In the genomic region with DNA sequence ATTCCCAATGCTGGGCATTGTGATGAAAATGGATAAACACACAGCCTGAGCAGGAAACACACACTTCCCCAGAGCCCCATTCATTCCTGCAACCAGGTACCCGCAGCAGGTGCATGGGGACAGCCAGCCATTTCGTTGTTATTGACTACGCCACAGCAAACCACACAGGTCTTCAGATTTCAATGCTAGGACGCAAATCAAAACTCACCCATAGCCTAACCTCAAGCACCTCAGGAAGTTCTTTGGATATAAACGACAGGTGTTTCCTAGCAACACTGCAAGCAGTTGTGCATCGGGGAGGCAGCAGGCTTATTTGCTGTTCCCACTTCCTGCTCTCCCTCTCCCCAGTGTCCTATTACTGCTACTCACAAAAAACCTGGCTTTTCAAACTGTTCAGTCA, we compare ENCODE assay signal across 2 cellular contexts.
TF ChIP-seq lines count a peak whose summit lies in the region.

No MANE protein-coding gene starts in this region.

TF ChIP-seq in GM23338, 12 proteins besides CTCF, POLR2A, EP300 and RAD21 (continues in another document):
- TF ChIP-seq, protein P1, sequence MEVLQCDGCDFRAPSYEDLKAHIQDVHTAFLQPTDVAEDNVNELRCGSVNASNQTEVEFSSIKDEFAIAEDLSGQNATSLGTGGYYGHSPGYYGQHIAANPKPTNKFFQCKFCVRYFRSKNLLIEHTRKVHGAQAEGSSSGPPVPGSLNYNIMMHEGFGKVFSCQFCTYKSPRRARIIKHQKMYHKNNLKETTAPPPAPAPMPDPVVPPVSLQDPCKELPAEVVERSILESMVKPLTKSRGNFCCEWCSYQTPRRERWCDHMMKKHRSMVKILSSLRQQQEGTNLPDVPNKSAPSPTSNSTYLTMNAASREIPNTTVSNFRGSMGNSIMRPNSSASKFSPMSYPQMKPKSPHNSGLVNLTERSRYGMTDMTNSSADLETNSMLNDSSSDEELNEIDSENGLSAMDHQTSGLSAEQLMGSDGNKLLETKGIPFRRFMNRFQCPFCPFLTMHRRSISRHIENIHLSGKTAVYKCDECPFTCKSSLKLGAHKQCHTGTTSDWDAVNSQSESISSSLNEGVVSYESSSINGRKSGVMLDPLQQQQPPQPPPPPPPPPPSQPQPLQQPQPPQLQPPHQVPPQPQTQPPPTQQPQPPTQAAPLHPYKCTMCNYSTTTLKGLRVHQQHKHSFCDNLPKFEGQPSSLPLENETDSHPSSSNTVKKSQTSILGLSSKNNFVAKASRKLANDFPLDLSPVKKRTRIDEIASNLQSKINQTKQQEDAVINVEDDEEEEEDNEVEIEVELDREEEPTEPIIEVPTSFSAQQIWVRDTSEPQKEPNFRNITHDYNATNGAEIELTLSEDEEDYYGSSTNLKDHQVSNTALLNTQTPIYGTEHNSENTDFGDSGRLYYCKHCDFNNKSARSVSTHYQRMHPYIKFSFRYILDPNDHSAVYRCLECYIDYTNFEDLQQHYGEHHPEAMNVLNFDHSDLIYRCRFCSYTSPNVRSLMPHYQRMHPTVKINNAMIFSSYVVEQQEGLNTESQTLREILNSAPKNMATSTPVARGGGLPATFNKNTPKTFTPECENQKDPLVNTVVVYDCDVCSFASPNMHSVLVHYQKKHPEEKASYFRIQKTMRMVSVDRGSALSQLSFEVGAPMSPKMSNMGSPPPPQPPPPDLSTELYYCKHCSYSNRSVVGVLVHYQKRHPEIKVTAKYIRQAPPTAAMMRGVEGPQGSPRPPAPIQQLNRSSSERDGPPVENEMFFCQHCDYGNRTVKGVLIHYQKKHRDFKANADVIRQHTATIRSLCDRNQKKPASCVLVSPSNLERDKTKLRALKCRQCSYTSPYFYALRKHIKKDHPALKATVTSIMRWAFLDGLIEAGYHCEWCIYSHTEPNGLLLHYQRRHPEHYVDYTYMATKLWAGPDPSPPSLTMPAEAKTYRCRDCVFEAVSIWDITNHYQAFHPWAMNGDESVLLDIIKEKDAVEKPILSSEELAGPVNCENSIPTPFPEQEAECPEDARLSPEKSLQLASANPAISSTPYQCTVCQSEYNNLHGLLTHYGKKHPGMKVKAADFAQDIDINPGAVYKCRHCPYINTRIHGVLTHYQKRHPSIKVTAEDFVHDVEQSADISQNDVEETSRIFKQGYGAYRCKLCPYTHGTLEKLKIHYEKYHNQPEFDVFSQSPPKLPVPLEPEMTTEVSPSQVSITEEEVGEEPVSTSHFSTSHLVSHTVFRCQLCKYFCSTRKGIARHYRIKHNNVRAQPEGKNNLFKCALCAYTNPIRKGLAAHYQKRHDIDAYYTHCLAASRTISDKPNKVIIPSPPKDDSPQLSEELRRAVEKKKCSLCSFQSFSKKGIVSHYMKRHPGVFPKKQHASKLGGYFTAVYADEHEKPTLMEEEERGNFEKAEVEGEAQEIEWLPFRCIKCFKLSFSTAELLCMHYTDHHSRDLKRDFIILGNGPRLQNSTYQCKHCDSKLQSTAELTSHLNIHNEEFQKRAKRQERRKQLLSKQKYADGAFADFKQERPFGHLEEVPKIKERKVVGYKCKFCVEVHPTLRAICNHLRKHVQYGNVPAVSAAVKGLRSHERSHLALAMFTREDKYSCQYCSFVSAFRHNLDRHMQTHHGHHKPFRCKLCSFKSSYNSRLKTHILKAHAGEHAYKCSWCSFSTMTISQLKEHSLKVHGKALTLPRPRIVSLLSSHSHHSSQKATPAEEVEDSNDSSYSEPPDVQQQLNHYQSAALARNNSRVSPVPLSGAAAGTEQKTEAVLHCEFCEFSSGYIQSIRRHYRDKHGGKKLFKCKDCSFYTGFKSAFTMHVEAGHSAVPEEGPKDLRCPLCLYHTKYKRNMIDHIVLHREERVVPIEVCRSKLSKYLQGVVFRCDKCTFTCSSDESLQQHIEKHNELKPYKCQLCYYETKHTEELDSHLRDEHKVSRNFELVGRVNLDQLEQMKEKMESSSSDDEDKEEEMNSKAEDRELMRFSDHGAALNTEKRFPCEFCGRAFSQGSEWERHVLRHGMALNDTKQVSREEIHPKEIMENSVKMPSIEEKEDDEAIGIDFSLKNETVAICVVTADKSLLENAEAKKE (CRISPR knock-in tag; IDR thresholded peaks at IDR 0.05): no peak
- TF ChIP-seq CREB1 (CRISPR knock-in tag; IDR thresholded peaks at IDR 0.05; ENCODE audit: low read depth) (no peak), ZNF114 (CRISPR knock-in tag; IDR thresholded peaks at IDR 0.05) (no peak), JUNB (IDR thresholded peaks at IDR 0.05; ENCODE audit: unreplicated experiment) (no peak), ZNF331 (CRISPR knock-in tag; IDR thresholded peaks at IDR 0.05; ENCODE audit: low read depth) (no peak), POLR2AphosphoS5 (IDR thresholded peaks at IDR 0.05; ENCODE audit: low read depth) (no peak), NANOG (IDR thresholded peaks at IDR 0.05; ENCODE audit: borderline replicate concordance) (no peak), ETS1 (IDR thresholded peaks at IDR 0.05) (no peak), EZH2 (IDR thresholded peaks at IDR 0.05; ENCODE audit: low read depth, unreplicated experiment) (no peak), REST (IDR thresholded peaks at IDR 0.05; ENCODE audit: unreplicated experiment) (no peak)

TF ChIP-seq in GM12878, 131 proteins besides CTCF, POLR2A, EP300 and RAD21 (continued from another document):
- TF ChIP-seq RELB (IDR thresholded peaks at IDR 0.05; ENCODE audit: low read depth) (peak; percentile 21; the same call in 1 of the 2 replicates), NFYA (IDR thresholded peaks at IDR 0.05; ENCODE audit: borderline replicate concordance, low read depth, low read length) (no peak), BMI1 (IDR thresholded peaks at IDR 0.05; ENCODE audit: borderline replicate concordance) (no peak), GABPA (IDR thresholded peaks at IDR 0.05; ENCODE audit: low read depth) (no peak), FOS (IDR thresholded peaks at IDR 0.05; ENCODE audit: borderline replicate concordance, extremely low read depth, insufficient read length) (no peak), MEF2A (IDR thresholded peaks at IDR 0.05; ENCODE audit: insufficient read depth, low read depth, low read length) (no peak), ZSCAN29 (IDR thresholded peaks at IDR 0.05) (no peak), HDAC6 (IDR thresholded peaks at IDR 0.05; ENCODE audit: unreplicated experiment) (no peak), IKZF1 (conservative IDR thresholded peaks at IDR 0.05) (peak; percentile 29; the same call in 1 of the 2 replicates), LARP7 (IDR thresholded peaks at IDR 0.05) (no peak), STAT1 (conservative IDR thresholded peaks at IDR 0.05) (no peak), TCF7 (IDR thresholded peaks at IDR 0.05; ENCODE audit: borderline replicate concordance) (no peak), CBFB (IDR thresholded peaks at IDR 0.05; ENCODE audit: low read depth) (no peak), ZNF24 (IDR thresholded peaks at IDR 0.05) (no peak), PKNOX1 (IDR thresholded peaks at IDR 0.05) (no peak), REST (IDR thresholded peaks at IDR 0.05; ENCODE audit: low read depth, low read length) (no peak), TCF3 (IDR thresholded peaks at IDR 0.05; ENCODE audit: borderline replicate concordance, insufficient read depth, low read depth, low read length) (0 out of 2 replicates have a peak, but pooled peaks have one; percentile 26), MYB (IDR thresholded peaks at IDR 0.05; ENCODE audit: borderline replicate concordance, low read depth, low read length) (no peak), TARDBP (IDR thresholded peaks at IDR 0.05; ENCODE audit: borderline replicate concordance) (no peak), MXI1 (IDR thresholded peaks at IDR 0.05; ENCODE audit: low read depth, low read length) (no peak), USF1 (IDR thresholded peaks at IDR 0.05; ENCODE audit: borderline replicate concordance, extremely low read length, insufficient read depth, low read depth, low read length) (no peak), MYC (IDR thresholded peaks at IDR 0.05; ENCODE audit: insufficient read depth, insufficient read length, insufficient replicate concordance, low read length, severe bottlenecking) (no peak), EED (IDR thresholded peaks at IDR 0.05; ENCODE audit: low read depth) (0 out of 2 replicates have a peak, but pooled peaks have one; percentile 20), RUNX3 (IDR thresholded peaks at IDR 0.05; ENCODE audit: low read length) (peak; percentile 65), SMAD5 (IDR thresholded peaks at IDR 0.05; ENCODE audit: low read depth) (no peak)
- TF ChIP-seq, protein P2, sequence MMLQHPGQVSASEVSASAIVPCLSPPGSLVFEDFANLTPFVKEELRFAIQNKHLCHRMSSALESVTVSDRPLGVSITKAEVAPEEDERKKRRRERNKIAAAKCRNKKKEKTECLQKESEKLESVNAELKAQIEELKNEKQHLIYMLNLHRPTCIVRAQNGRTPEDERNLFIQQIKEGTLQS (IDR thresholded peaks at IDR 0.05; ENCODE audit: borderline replicate concordance, extremely low read depth, low read depth, low read length): no peak
